Comparison of ENCODE assay signal across 26 cellular contexts in genomic region chr2:175439416-175439815, GRCh38.
A peak's percentile ranks its signal among the peaks of the same experiment; 100 is the strongest.
DNase-seq lines count a peak whose midpoint lies in the region; ATAC-seq and TF ChIP-seq lines count a peak whose summit lies in the region.
"Had no signal": no experiment of that assay in that cellular context is flagged by ENCODE, and none has a peak within 500 bp of the region (broad histone marks: within the 10 kb centered on the region; RNA-seq: fewer than 3 reads in every experiment).

No MANE protein-coding gene starts in this region.

- no peak overlapping the region for H3K4me3 Mint-ChIP-seq in endodermal cell
- no peak overlapping the region for H3K4me3 Mint-ChIP-seq in activated T-cell treated with anti-CD3 and anti-CD28 coated beads, Interleukin-2, amount 50 U/mL, for 24 hours
- no peak overlapping the region for H3K4me3 Mint-ChIP-seq in naive thymus-derived CD4-positive, alpha-beta T cell
- no peak overlapping the region for H3K4me3 Mint-ChIP-seq in effector memory CD8-positive, alpha-beta T cell
- H3K4me3 Mint-ChIP-seq: activated T-cell treated with anti-CD3 and anti-CD28 coated beads, Interleukin-2, amount 50 U/mL, for 72 hours; CD4-positive, CD25-positive, alpha-beta regulatory T cell; mesothelial cell of epicardium; naive thymus-derived CD8-positive, alpha-beta T cell had no signal

- 0 out of 3 replicates have a peak, but pooled peaks have one; percentile 28 for ATAC-seq in SK-N-SH treated with all-trans-retinoic acid at 6 μM for 48 hours
- no peak for ATAC-seq in naive thymus-derived CD4-positive, alpha-beta T cell
- no peak for ATAC-seq in effector memory CD8-positive, alpha-beta T cell (replicated peaks)
- no peak for ATAC-seq in HG03025 (IDR thresholded peaks at IDR 0.05; ENCODE audit: low FRiP score, unreplicated experiment)
- ATAC-seq: activated T-cell treated with anti-CD3 and anti-CD28 coated beads, Interleukin-2, amount 50 U/mL, for 72 hours; left lung; naive thymus-derived CD8-positive, alpha-beta T cell; stimulated activated naive CD8-positive, alpha-beta T cell treated with anti-CD3 and anti-CD28 coated beads, Interleukin-15, Interleukin-2, amounts not matched to agents 100 U/mL and 50 U/mL, for 24 hours had no signal

- H3F3A ChIP-seq in SK-N-SH (replicated peaks; ENCODE audit: insufficient read depth) (no peaks in the 10 kb centered on the region), Loucy (ENCODE audit: low read depth) (no peaks in the 10 kb centered on the region)

- intact Hi-C loops in naive thymus-derived CD4-positive, alpha-beta T cell (cut with micrococcal nuclease): no loop called here

- H3K27me3 ChIP-seq in SK-N-SH (ENCODE audit: insufficient read depth) (peaks cover 5% of the 10 kb centered on the region; the same call in 1 of the 2 replicates), Loucy (ENCODE audit: insufficient read depth, low read length, poor library complexity, severe bottlenecking) (no peaks in the 10 kb centered on the region), endodermal cell (ENCODE audit: control insufficient read depth, insufficient read depth, low read length, poor library complexity, severe bottlenecking) (peaks cover 23% of the 10 kb centered on the region)
- no peaks in the 10 kb centered on the region for H3K27me3 ChIP-seq in naive thymus-derived CD4-positive, alpha-beta T cell (ENCODE audit: control insufficient read depth in 2 of 2, insufficient read depth in 2 of 2, low read length in 2 of 2)
- H3K27me3 ChIP-seq: left lung, vagina had no signal

- H3K79me2 ChIP-seq in SK-N-SH (ENCODE audit: insufficient read depth) (no peaks in the 10 kb centered on the region), Loucy (ENCODE audit: insufficient read depth, low read length) (no peaks in the 10 kb centered on the region)

- no peak overlapping the region for H3K27ac Mint-ChIP-seq in endodermal cell
- H3K27ac Mint-ChIP-seq in activated T-cell treated with anti-CD3 and anti-CD28 coated beads, Interleukin-2, amount 50 U/mL, for 24 hours: no peak overlapping the region
- no peak overlapping the region for H3K27ac Mint-ChIP-seq in naive thymus-derived CD4-positive, alpha-beta T cell
- no peak overlapping the region for H3K27ac Mint-ChIP-seq in effector memory CD8-positive, alpha-beta T cell
- H3K27ac Mint-ChIP-seq: activated T-cell treated with anti-CD3 and anti-CD28 coated beads, Interleukin-2, amount 50 U/mL, for 72 hours; CD4-positive, CD25-positive, alpha-beta regulatory T cell; mesothelial cell of epicardium; naive thymus-derived CD8-positive, alpha-beta T cell had no signal

- H2AFZ ChIP-seq in SK-N-SH (ENCODE audit: low read depth): no peak overlapping the region
- H2AFZ ChIP-seq in Loucy (ENCODE audit: low read length): no peak overlapping the region

- peaks cover 27% of the 10 kb centered on the region for H3K4me1 Mint-ChIP-seq in endodermal cell
- H3K4me1 Mint-ChIP-seq in activated T-cell treated with anti-CD3 and anti-CD28 coated beads, Interleukin-2, amount 50 U/mL, for 24 hours (ENCODE audit: low read depth): no peaks in the 10 kb centered on the region
- H3K4me1 Mint-ChIP-seq in naive thymus-derived CD4-positive, alpha-beta T cell: no peaks in the 10 kb centered on the region
- no peaks in the 10 kb centered on the region for H3K4me1 Mint-ChIP-seq in effector memory CD8-positive, alpha-beta T cell (ENCODE audit: low read depth in 2 of 2)
- H3K4me1 Mint-ChIP-seq: CD4-positive, CD25-positive, alpha-beta regulatory T cell; naive thymus-derived CD8-positive, alpha-beta T cell had no signal

- POLR2A ChIA-PET in SK-N-SH (lab: Yijun Ruan, JAX): no interaction called here
- POLR2A ChIA-PET in naive thymus-derived CD4-positive, alpha-beta T cell (lab: Charles Lee): no interaction called here

- peaks cover 0 to 12% of the 10 kb centered on the region in 2 experiments; a peak in 3 of 4 replicates for H3K4me1 ChIP-seq in SK-N-SH (ENCODE audit: control insufficient read depth in 1 of 2, insufficient read depth in 2 of 2, low read depth in 1 of 2, low read length in 1 of 2)
- H3K4me1 ChIP-seq in Loucy (ENCODE audit: insufficient read depth, low read length, poor library complexity, severe bottlenecking): peaks cover 7% of the 10 kb centered on the region
- H3K4me1 ChIP-seq in endodermal cell (ENCODE audit: control insufficient read depth, insufficient read depth, low read length): no peaks in the 10 kb centered on the region
- H3K4me1 ChIP-seq in naive thymus-derived CD4-positive, alpha-beta T cell (ENCODE audit: control insufficient read depth in 2 of 2, insufficient read depth in 2 of 2, low read length in 2 of 2): no peaks in the 10 kb centered on the region
- H3K4me1 ChIP-seq: esophagus squamous epithelium, left lung, vagina had no signal

- H3K4me3 ChIP-seq in SK-N-SH (ENCODE audit: low read depth in 2 of 2, low read length in 1 of 2) (no peak overlapping the region), Loucy (ENCODE audit: low read length, poor library complexity, severe bottlenecking) (no peak overlapping the region), endodermal cell (ENCODE audit: low read length) (no peak overlapping the region)
- no peak overlapping the region for H3K4me3 ChIP-seq in naive thymus-derived CD4-positive, alpha-beta T cell (ENCODE audit: low read length)
- H3K4me3 ChIP-seq: esophagus squamous epithelium, left lung, thoracic aorta, vagina had no signal

- TF ChIP-seq EP300 in SK-N-SH (IDR thresholded peaks at IDR 0.05; ENCODE audit: borderline replicate concordance in 1 of 2, low read depth in 1 of 2, low read length in 1 of 2): no peak

- H3K36me3 Mint-ChIP-seq in endodermal cell (ENCODE audit: low read depth): no peaks in the 10 kb centered on the region
- H3K36me3 Mint-ChIP-seq in activated T-cell treated with anti-CD3 and anti-CD28 coated beads, Interleukin-2, amount 50 U/mL, for 24 hours (ENCODE audit: low read depth): no peaks in the 10 kb centered on the region
- no peaks in the 10 kb centered on the region for H3K36me3 Mint-ChIP-seq in naive thymus-derived CD4-positive, alpha-beta T cell
- no peaks in the 10 kb centered on the region for H3K36me3 Mint-ChIP-seq in effector memory CD8-positive, alpha-beta T cell (ENCODE audit: insufficient read depth)
- H3K36me3 Mint-ChIP-seq: CD4-positive, CD25-positive, alpha-beta regulatory T cell; mesothelial cell of epicardium; naive thymus-derived CD8-positive, alpha-beta T cell had no signal

- no CpG with 5 or more reads among the region's 1 CpG for WGBS in SK-N-SH (ENCODE audit: low lambda C conversion rate)
- WGBS in endodermal cell (ENCODE audit: insufficient coverage in 1 of 2, insufficient read length in 1 of 2), 2 experiments: 43 to 56% methylated on average over 1 of the region's 1 CpG

- no peak for TF ChIP-seq RAD21 in SK-N-SH (IDR thresholded peaks at IDR 0.05; ENCODE audit: low read length)

- H3K9me2 ChIP-seq in SK-N-SH: no peaks in the 10 kb centered on the region
- H3K9me2 ChIP-seq in Loucy (replicated peaks; ENCODE audit: low read depth, low read length): no peaks in the 10 kb centered on the region

- CTCF ChIA-PET in SK-N-SH (lab: Yijun Ruan, JAX): interaction anchor here (0.8 to 1.4 kb wide), 3 partner anchors 8 to 251 kb away, joined by 3 to 9 read pairs (median 4); no protein-coding TSS in a partner anchor
- CTCF ChIA-PET in naive thymus-derived CD4-positive, alpha-beta T cell (lab: Charles Lee): no interaction called here

- no peaks in the 10 kb centered on the region for H3K9me3 Mint-ChIP-seq in endodermal cell
- H3K9me3 Mint-ChIP-seq in activated T-cell treated with anti-CD3 and anti-CD28 coated beads, Interleukin-2, amount 50 U/mL, for 24 hours: no peaks in the 10 kb centered on the region
- peaks cover 0 to 7% (median 0%) of the 10 kb centered on the region in 11 donors for H3K9me3 Mint-ChIP-seq in naive thymus-derived CD4-positive, alpha-beta T cell
- no peaks in the 10 kb centered on the region for H3K9me3 Mint-ChIP-seq in effector memory CD8-positive, alpha-beta T cell
- H3K9me3 Mint-ChIP-seq: activated T-cell treated with anti-CD3 and anti-CD28 coated beads, Interleukin-2, amount 50 U/mL, for 72 hours; mesothelial cell of epicardium; naive thymus-derived CD8-positive, alpha-beta T cell had no signal

- H3K9me3 ChIP-seq in SK-N-SH (no peaks in the 10 kb centered on the region), Loucy (ENCODE audit: insufficient read depth, low read depth, low read length) (no peaks in the 10 kb centered on the region), endodermal cell (ENCODE audit: control insufficient read depth, low read length) (no peaks in the 10 kb centered on the region)
- no peaks in the 10 kb centered on the region for H3K9me3 ChIP-seq in naive thymus-derived CD4-positive, alpha-beta T cell (ENCODE audit: control insufficient read depth in 2 of 3, low read length in 3 of 3)
- H3K9me3 ChIP-seq: esophagus squamous epithelium, left lung, thoracic aorta, vagina had no signal

- H3K36me3 ChIP-seq in SK-N-SH (replicated peaks in 1 of 2; ENCODE audit: control insufficient read depth in 1 of 2, insufficient read depth in 2 of 2, low read length in 1 of 2) (no peaks in the 10 kb centered on the region), Loucy (ENCODE audit: insufficient read depth, low read length) (no peaks in the 10 kb centered on the region), endodermal cell (ENCODE audit: control insufficient read depth, insufficient read depth, low read length) (no peaks in the 10 kb centered on the region)
- H3K36me3 ChIP-seq in naive thymus-derived CD4-positive, alpha-beta T cell (ENCODE audit: control insufficient read depth in 2 of 3, insufficient read depth in 3 of 3, low read length in 3 of 3): no peaks in the 10 kb centered on the region
- H3K36me3 ChIP-seq: esophagus squamous epithelium, left lung, thoracic aorta, vagina had no signal

- H3K27ac ChIP-seq in SK-N-SH (ENCODE audit: low read depth in 2 of 2, low read length in 1 of 2): no peak overlapping the region
- H3K27ac ChIP-seq in endodermal cell (ENCODE audit: low read depth, low read length): no peak overlapping the region
- no peak overlapping the region for H3K27ac ChIP-seq in naive thymus-derived CD4-positive, alpha-beta T cell (ENCODE audit: low read depth, low read length)
- H3K27ac ChIP-seq: esophagus squamous epithelium, KMS-11, left lung, thoracic aorta, vagina had no signal

- no peak overlapping the region for H3K4me2 ChIP-seq in SK-N-SH
- H3K4me2 ChIP-seq in Loucy (ENCODE audit: low read depth, low read length, poor library complexity, severe bottlenecking): no peak overlapping the region
- H3K4me2 ChIP-seq: KMS-11 had no signal

- H3K27me3 Mint-ChIP-seq in endodermal cell (ENCODE audit: insufficient read depth): peaks cover 27% of the 10 kb centered on the region
- peaks cover 9% of the 10 kb centered on the region for H3K27me3 Mint-ChIP-seq in activated T-cell treated with anti-CD3 and anti-CD28 coated beads, Interleukin-2, amount 50 U/mL, for 24 hours
- peaks cover 0 to 27% (median 10%) of the 10 kb centered on the region in 5 donors for H3K27me3 Mint-ChIP-seq in naive thymus-derived CD4-positive, alpha-beta T cell
- H3K27me3 Mint-ChIP-seq in effector memory CD8-positive, alpha-beta T cell: peaks cover 24 to 37% of the 10 kb centered on the region in 2 donors

- TF ChIP-seq CTCF in SK-N-SH (IDR thresholded peaks at IDR 0.05) (no peak), Loucy (conservative IDR thresholded peaks at IDR 0.05; ENCODE audit: low read length) (peak; percentile 30), endodermal cell (conservative IDR thresholded peaks at IDR 0.05) (peak; percentile 57)

- H4K20me1 ChIP-seq in SK-N-SH (ENCODE audit: insufficient read depth) (no peaks in the 10 kb centered on the region), Loucy (ENCODE audit: insufficient read depth, low read length, poor library complexity, severe bottlenecking) (no peaks in the 10 kb centered on the region)

- H3K9ac ChIP-seq in SK-N-SH (no peak overlapping the region), Loucy (ENCODE audit: low read depth, low read length, poor library complexity, severe bottlenecking) (no peak overlapping the region), endodermal cell (ENCODE audit: extremely low read depth, low read length, poor library complexity, severe bottlenecking) (no peak overlapping the region)
- H3K9ac ChIP-seq: KMS-11 had no signal

- DNase-seq in SK-N-SH (no peak), endodermal cell (no peak)
- no peak for DNase-seq in activated T-cell treated with anti-CD3 and anti-CD28 coated beads, Interleukin-2, amount 50 U/mL, for 24 hours
- DNase-seq in naive thymus-derived CD4-positive, alpha-beta T cell: no peak
- no peak for DNase-seq in effector memory CD8-positive, alpha-beta T cell
- DNase-seq: activated CD4-positive, alpha-beta T cell treated with anti-CD3 and anti-CD28 coated beads for 4 hours; activated naive CD4-positive, alpha-beta T cell treated with anti-CD3 and anti-CD28 coated beads, Interleukin-2, amount 50 U/mL, for 16 hours; activated T-cell treated with anti-CD3 and anti-CD28 coated beads, Interleukin-2, amount 50 U/mL, for 72 hours; CD4-positive, CD25-positive, alpha-beta regulatory T cell; effector CD8-positive, alpha-beta T cell; esophagus squamous epithelium; hippocampal formation; left lung; naive thymus-derived CD8-positive, alpha-beta T cell; NCI-H1694 treated with DMSO at 0.1 percent for 48 hours; NCI-H774; SHP77; stimulated activated CD4-positive, alpha-beta T cell treated with anti-CD3 and anti-CD28 coated beads, Interleukin-4, amount 100 ng/mL, for 24 hours; stimulated activated naive CD8-positive, alpha-beta T cell treated with anti-CD3 and anti-CD28 coated beads, Interleukin-15, Interleukin-2, amounts not matched to agents 100 U/mL and 50 U/mL, for 24 hours had no signal
